9 cellular contexts compared by ENCODE assay signal in the genomic region with DNA sequence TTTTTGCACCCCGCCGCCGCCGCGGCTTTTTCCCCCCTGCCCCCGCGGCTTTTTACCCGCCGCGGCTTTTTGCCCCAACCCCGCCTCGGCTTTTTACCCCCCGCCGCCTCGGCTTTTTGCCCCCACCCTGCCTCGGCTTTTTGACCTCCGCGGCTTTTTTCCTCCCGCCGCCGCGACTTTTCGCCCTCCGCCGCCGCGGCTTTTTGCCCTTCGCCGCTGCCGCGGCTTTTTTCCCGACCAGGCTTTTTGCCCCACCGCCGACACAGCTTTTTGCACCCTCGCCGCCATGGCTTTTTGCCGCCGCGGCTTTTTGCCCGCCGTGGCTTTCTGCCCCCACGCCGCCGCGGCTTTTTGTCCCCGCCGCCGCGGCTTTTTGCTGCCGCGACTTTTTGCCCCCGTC.
A peak's percentile ranks its signal among the peaks of the same experiment; 100 is the strongest.
DNase-seq lines count a peak whose midpoint lies in the region; ATAC-seq, FAIRE-seq and TF ChIP-seq lines count a peak whose summit lies in the region.
"Had no signal": no experiment of that assay in that cellular context is flagged by ENCODE, and none has a peak within 500 bp of the region (broad histone marks: within the 10 kb centered on the region; RNA-seq: fewer than 3 reads in every experiment).

No MANE protein-coding gene starts in this region.

- BruUV-seq in MCF 10A (replicated peaks; lab: Mats Ljungman, UMichigan), result no TSS peak

- H3K36me3 ChIP-seq in pancreas, result no peaks in the 10 kb centered on the region
- no peaks in the 10 kb centered on the region for H3K36me3 ChIP-seq in ovary

- TF ChIP-seq CTCF in CD14-positive monocyte (IDR thresholded peaks at IDR 0.05) (no peak), MCF 10A (IDR thresholded peaks at IDR 0.05; ENCODE audit: unreplicated experiment) (no peak), pancreas (IDR thresholded peaks at IDR 0.05) (no peak), ovary (IDR thresholded peaks at IDR 0.05) (no peak)

- H3K27ac ChIP-seq in pancreas (no peak overlapping the region), ovary (no peak overlapping the region)

- intact Hi-C loops in CD14-positive monocyte (cut with micrococcal nuclease), result no loop called here
- intact Hi-C loops in MCF 10A (cut with micrococcal nuclease), result no loop called here
- intact Hi-C loops in pancreas (cut with DNase I), result no loop called here
- intact Hi-C loops in ovary (cut with DNase I), result no loop called here

- peaks cover 0 to 9% (median 2%) of the 10 kb centered on the region in 7 donors for H3K9me3 Mint-ChIP-seq in CD14-positive monocyte
- H3K9me3 Mint-ChIP-seq in IgD-negative memory B cell, result no peaks in the 10 kb centered on the region
- no peaks in the 10 kb centered on the region for H3K9me3 Mint-ChIP-seq in MCF 10A (ENCODE audit: unreplicated experiment)

- H3K4me1 ChIP-seq in pancreas (no peaks in the 10 kb centered on the region), ovary (ENCODE audit: insufficient read depth) (no peaks in the 10 kb centered on the region)

- CTCF ChIA-PET in MCF 10A (lab: Yijun Ruan, JAX), result no interaction called here

- FAIRE-seq in pancreas (lab: Jason Lieb, UNC), result no peak

- H3K9me3 ChIP-seq in pancreas (no peaks in the 10 kb centered on the region), ovary (no peaks in the 10 kb centered on the region)

- no peak for DNase-seq in CD14-positive monocyte (ENCODE audit: low spot score)
- no peak for DNase-seq in MCF 10A (ENCODE audit: unreplicated experiment)
- DNase-seq in pancreas, result peak in 3 of 6 donors; percentile 12 to 60 (median 20)
- no peak for DNase-seq in DMS79 (lab: John Stamatoyannopoulos, UW)
- no peak for DNase-seq in ovary
- DNase-seq: substantia nigra had no signal

- H3K4me3 ChIP-seq in pancreas (peak overlapping the region; percentile 14 to 45 (median 22)), ovary (no peak overlapping the region)

- H3K27me3 Mint-ChIP-seq in CD14-positive monocyte (ENCODE audit: low read depth in 3 of 3) (peaks cover 11 to 29% (median 23%) of the 10 kb centered on the region in 3 donors), IgD-negative memory B cell (peaks cover 2% of the 10 kb centered on the region), MCF 10A (ENCODE audit: insufficient read depth, unreplicated experiment) (no peaks in the 10 kb centered on the region)

- H3K4me3 Mint-ChIP-seq in CD14-positive monocyte (peak overlapping the region; percentile 77 to 81), IgD-negative memory B cell (peak overlapping the region in 3 of 4 donors; percentile 70 to 86 (median 84)), MCF 10A (ENCODE audit: unreplicated experiment) (peak overlapping the region; percentile 44)

- no peak overlapping the region for H3K27ac Mint-ChIP-seq in CD14-positive monocyte
- H3K27ac Mint-ChIP-seq in IgD-negative memory B cell, result no peak overlapping the region
- H3K27ac Mint-ChIP-seq in MCF 10A (ENCODE audit: low read depth, unreplicated experiment), result no peak overlapping the region

- TF ChIP-seq POLR2A in ovary (IDR thresholded peaks at IDR 0.05), result no peak

- POLR2A ChIA-PET in MCF 10A (lab: Yijun Ruan, JAX), result no interaction called here

- peaks cover 2% of the 10 kb centered on the region for H3K4me1 Mint-ChIP-seq in CD14-positive monocyte
- H3K4me1 Mint-ChIP-seq in IgD-negative memory B cell, result no peaks in the 10 kb centered on the region
- no peaks in the 10 kb centered on the region for H3K4me1 Mint-ChIP-seq in MCF 10A (ENCODE audit: insufficient read depth, unreplicated experiment)

- WGBS in pancreas, 2 donors, result 1 to 2% methylated on average over 45 to 52 of the region's 52 CpGs
- WGBS in ovary, 3 donors, result 1 to 8% (median 5%) methylated on average over 24 to 52 of the region's 52 CpGs

- TF ChIP-seq EP300 in ovary (IDR thresholded peaks at IDR 0.05), result no peak

- no peaks in the 10 kb centered on the region for H3K36me3 Mint-ChIP-seq in CD14-positive monocyte
- no peaks in the 10 kb centered on the region for H3K36me3 Mint-ChIP-seq in IgD-negative memory B cell
- no peaks in the 10 kb centered on the region for H3K36me3 Mint-ChIP-seq in MCF 10A (ENCODE audit: insufficient read depth, unreplicated experiment)

- peak in 2 of 4 donors; percentile 25 to 28 for ATAC-seq in pancreas
- no peak for ATAC-seq in HG03565 (IDR thresholded peaks at IDR 0.05; ENCODE audit: unreplicated experiment)
- ATAC-seq in HG03432 (IDR thresholded peaks at IDR 0.05; ENCODE audit: unreplicated experiment), result no peak

- H3K27me3 ChIP-seq in pancreas, result no peaks in the 10 kb centered on the region
- no peaks in the 10 kb centered on the region for H3K27me3 ChIP-seq in ovary
